Comparison of ENCODE assay signal across 16 cellular contexts in genomic region chr5:64977779-64978178, GRCh38.
DNase-seq lines count a peak whose midpoint lies in the region; ATAC-seq, FAIRE-seq and TF ChIP-seq lines count a peak whose summit lies in the region.
"Had no signal": no experiment of that assay in that cellular context is flagged by ENCODE, and none has a peak within 500 bp of the region (broad histone marks: within the 10 kb centered on the region; RNA-seq: fewer than 3 reads in every experiment).

No MANE protein-coding gene starts in this region.

- H2AK9ac ChIP-seq in IMR-90 (replicated peaks; ENCODE audit: low read depth, low read length, poor library complexity) = peak overlapping the region; percentile 50

- peaks cover 28% of the 10 kb centered on the region for H3K36me3 Mint-ChIP-seq in activated CD8-positive, alpha-beta T cell treated with anti-CD3 and anti-CD28 coated beads for 36 hours (ENCODE audit: low read depth)
- H3K36me3 Mint-ChIP-seq in activated CD8-positive, alpha-beta T cell treated with anti-CD3 and anti-CD28 coated beads, Interleukin-2, amount 10 ng/mL, durations not matched to agents 7 days and 5 days (ENCODE audit: low read depth) = peaks cover 21% of the 10 kb centered on the region

- H3K27me3 ChIP-seq in IMR-90 (ENCODE audit: control insufficient read depth, insufficient read depth, low read length) = no peaks in the 10 kb centered on the region

- no TSS peak for BruUV-seq in IMR-90 (replicated peaks; lab: Mats Ljungman, UMichigan)

- no peak overlapping the region for H3K27ac ChIP-seq in IMR-90 (ENCODE audit: insufficient read depth, low read length)
- H3K27ac ChIP-seq: A549, SK-N-MC had no signal

- H3K9me3 ChIP-seq in IMR-90 (ENCODE audit: control insufficient read depth, insufficient read depth, low read length) = no peaks in the 10 kb centered on the region
- H3K9me3 ChIP-seq: A549 had no signal

- H3K4me3 Mint-ChIP-seq in activated CD8-positive, alpha-beta T cell treated with anti-CD3 and anti-CD28 coated beads for 36 hours = no peak overlapping the region
- no peak overlapping the region for H3K4me3 Mint-ChIP-seq in activated CD8-positive, alpha-beta T cell treated with anti-CD3 and anti-CD28 coated beads, Interleukin-2, amount 10 ng/mL, durations not matched to agents 7 days and 5 days
- H3K4me3 Mint-ChIP-seq: activated naive CD8-positive, alpha-beta T cell treated with anti-CD3 and anti-CD28 coated beads, Interleukin-2, amount 10 ng/mL, durations not matched to agents 7 days and 5 days had no signal

- no peak overlapping the region for H3K56ac ChIP-seq in IMR-90 (ENCODE audit: extremely low read depth, insufficient read depth, low read length)

- H2BK5ac ChIP-seq in IMR-90 (ENCODE audit: low read depth, low read length, poor library complexity, severe bottlenecking) = no peak overlapping the region

- H3K4me1 ChIP-seq in IMR-90 (ENCODE audit: control insufficient read depth, insufficient read depth, low read length) = peaks cover 3% of the 10 kb centered on the region
- H3K4me1 ChIP-seq: A549 had no signal

- H3K18ac ChIP-seq in IMR-90 (ENCODE audit: low read depth, low read length) = peak overlapping the region; percentile 52; the same call in 1 of the 2 replicates

- intact Hi-C loops in activated CD8-positive, alpha-beta T cell treated with anti-CD3 and anti-CD28 coated beads for 36 hours (cut with micrococcal nuclease) = no loop called here
- intact Hi-C loops in IMR-90 (cut with micrococcal nuclease) = no loop called here

- H2AK5ac ChIP-seq in IMR-90 (ENCODE audit: low read depth, low read length) = 0 out of 2 replicates have a peak overlapping the region, but pooled peaks have one; percentile 11

- H4K91ac ChIP-seq in IMR-90 (ENCODE audit: insufficient read depth, low read depth, low read length) = peak overlapping the region; percentile 41; the same call in 1 of the 2 replicates

- H3K4ac ChIP-seq in IMR-90 (ENCODE audit: low read depth, low read length) = no peak overlapping the region; the same call in 1 of the 2 replicates

- H3K9me1 ChIP-seq in IMR-90 (ENCODE audit: insufficient read depth, low read length) = 0 out of 2 replicates have a peak, but pooled peaks cover 3% of the 10 kb centered on the region

- no peaks in the 10 kb centered on the region for H3K4me1 Mint-ChIP-seq in activated CD8-positive, alpha-beta T cell treated with anti-CD3 and anti-CD28 coated beads for 36 hours (ENCODE audit: low read depth)
- H3K4me1 Mint-ChIP-seq in activated CD8-positive, alpha-beta T cell treated with anti-CD3 and anti-CD28 coated beads, Interleukin-2, amount 10 ng/mL, durations not matched to agents 7 days and 5 days (ENCODE audit: low read depth) = no peaks in the 10 kb centered on the region

- peak overlapping the region; percentile 44; the same call in 1 of the 2 replicates for H4K5ac ChIP-seq in IMR-90 (ENCODE audit: low read depth, low read length)

- H3K27ac Mint-ChIP-seq in activated CD8-positive, alpha-beta T cell treated with anti-CD3 and anti-CD28 coated beads for 36 hours = no peak overlapping the region
- no peak overlapping the region for H3K27ac Mint-ChIP-seq in activated CD8-positive, alpha-beta T cell treated with anti-CD3 and anti-CD28 coated beads, Interleukin-2, amount 10 ng/mL, durations not matched to agents 7 days and 5 days
- H3K27ac Mint-ChIP-seq: activated naive CD8-positive, alpha-beta T cell treated with anti-CD3 and anti-CD28 coated beads, Interleukin-2, amount 10 ng/mL, durations not matched to agents 7 days and 5 days had no signal

- no peak for TF ChIP-seq POLR2A in IMR-90 (IDR thresholded peaks at IDR 0.05; ENCODE audit: low read depth, low read length)

- in situ Hi-C loops in IMR-90 (cut with MboI; ENCODE audit: low sequenced_read_pairs) = no loop called here

- POLR2A ChIA-PET in activated CD8-positive, alpha-beta T cell treated with anti-CD3 and anti-CD28 coated beads for 36 hours (lab: Charles Lee) = no interaction called here
- POLR2A ChIA-PET in activated CD8-positive, alpha-beta T cell treated with anti-CD3 and anti-CD28 coated beads, Interleukin-2, amount 10 ng/mL, durations not matched to agents 7 days and 5 days (lab: Charles Lee) = no interaction called here
- POLR2A ChIA-PET in IMR-90 (lab: Charles Lee; ENCODE audit: unreplicated experiment) = no interaction called here

- no peak for TF ChIP-seq RAD21 in IMR-90 (IDR thresholded peaks at IDR 0.05; ENCODE audit: low read length)

- H3K14ac ChIP-seq in IMR-90 (replicated peaks; ENCODE audit: low read depth, low read length) = 0 out of 2 replicates have a peak overlapping the region, but pooled peaks have one; percentile 48

- ATAC-seq in activated CD8-positive, alpha-beta T cell treated with anti-CD3 and anti-CD28 coated beads for 36 hours = peak; percentile 64
- ATAC-seq in activated CD8-positive, alpha-beta T cell treated with anti-CD3 and anti-CD28 coated beads, Interleukin-2, amount 10 ng/mL, durations not matched to agents 7 days and 5 days = no peak
- no peak for ATAC-seq in IMR-90 (ENCODE audit: low read depth)
- peak; percentile 98 for ATAC-seq in omental fat pad (ENCODE audit: low FRiP score)
- no peak for ATAC-seq in HG03571 (IDR thresholded peaks at IDR 0.05; ENCODE audit: unreplicated experiment)
- ATAC-seq: A549 had no signal

- H3K79me1 ChIP-seq in IMR-90 (ENCODE audit: low read depth in 1 of 2, low read length in 2 of 2) = no peaks in the 10 kb centered on the region

- no peak overlapping the region for H3K4me3 ChIP-seq in IMR-90 (ENCODE audit: insufficient read depth, low read depth, low read length)
- no peak overlapping the region for H3K4me3 ChIP-seq in epithelial cell of esophagus (ENCODE audit: low read length)
- H3K4me3 ChIP-seq: A549, SK-N-MC, smooth muscle cell had no signal

- no peak overlapping the region for H2BK20ac ChIP-seq in IMR-90 (ENCODE audit: low read depth, low read length)

- dilution Hi-C loops in IMR-90 (cut with HindIII; ENCODE audit: low sequenced_read_pairs, unreplicated experiment) = no loop called here

- no peak overlapping the region for H3K9ac ChIP-seq in IMR-90 (ENCODE audit: low read depth, low read length)

- WGBS in IMR-90 (ENCODE audit: extremely low coverage in 2 of 2, insufficient read length in 1 of 2), 2 experiments = no CpG with 5 or more reads among the region's 1 CpG

- H4K20me1 ChIP-seq in IMR-90 (ENCODE audit: insufficient read depth, low read length) = no peaks in the 10 kb centered on the region

- H2AFZ ChIP-seq in IMR-90 (replicated peaks; ENCODE audit: low read length, poor library complexity) = peak overlapping the region; percentile 33

- CTCF ChIA-PET in activated CD8-positive, alpha-beta T cell treated with anti-CD3 and anti-CD28 coated beads for 36 hours (lab: Charles Lee) = no interaction called here
- CTCF ChIA-PET in activated CD8-positive, alpha-beta T cell treated with anti-CD3 and anti-CD28 coated beads, Interleukin-2, amount 10 ng/mL, durations not matched to agents 7 days and 5 days (lab: Charles Lee) = no interaction called here
- CTCF ChIA-PET in IMR-90 (lab: Yijun Ruan, JAX) = no interaction called here

- no peak overlapping the region for H3K23ac ChIP-seq in IMR-90 (ENCODE audit: low read depth, low read length)

- H2BK120ac ChIP-seq in IMR-90 (ENCODE audit: low read depth, low read length) = no peak overlapping the region

- no peak for TF ChIP-seq CTCF in activated CD8-positive, alpha-beta T cell treated with anti-CD3 and anti-CD28 coated beads for 36 hours (IDR thresholded peaks at IDR 0.05)
- no peak for TF ChIP-seq CTCF in IMR-90 (conservative IDR thresholded peaks at IDR 0.05; ENCODE audit: low read depth, low read length)
- no peak for TF ChIP-seq CTCF in epithelial cell of esophagus (IDR thresholded peaks at IDR 0.05; ENCODE audit: insufficient read depth, low read depth, low read length, missing control alignments)
- no peak for TF ChIP-seq CTCF in omental fat pad (IDR thresholded peaks at IDR 0.05)
- TF ChIP-seq CTCF in D721Med (IDR thresholded peaks at IDR 0.05; ENCODE audit: insufficient read depth, missing control alignments) = no peak

- no peak overlapping the region for H2BK15ac ChIP-seq in IMR-90 (ENCODE audit: low read depth, low read length)

- H3K4me2 ChIP-seq in IMR-90 (ENCODE audit: low read depth, low read length) = no peak overlapping the region
- H3K4me2 ChIP-seq: A549, smooth muscle cell had no signal

- H3K27me3 Mint-ChIP-seq in activated CD8-positive, alpha-beta T cell treated with anti-CD3 and anti-CD28 coated beads for 36 hours = no peaks in the 10 kb centered on the region
- H3K27me3 Mint-ChIP-seq in activated CD8-positive, alpha-beta T cell treated with anti-CD3 and anti-CD28 coated beads, Interleukin-2, amount 10 ng/mL, durations not matched to agents 7 days and 5 days (ENCODE audit: low read depth) = no peaks in the 10 kb centered on the region
- H3K27me3 Mint-ChIP-seq: activated naive CD8-positive, alpha-beta T cell treated with anti-CD3 and anti-CD28 coated beads, Interleukin-2, amount 10 ng/mL, durations not matched to agents 7 days and 5 days had no signal

- peaks cover 2% of the 10 kb centered on the region; the same call in 1 of the 2 replicates for H3K36me3 ChIP-seq in IMR-90 (ENCODE audit: control insufficient read depth, insufficient read depth, low read length)

- peak; percentile 11 for DNase-seq in activated CD8-positive, alpha-beta T cell treated with anti-CD3 and anti-CD28 coated beads for 36 hours
- no peak for DNase-seq in activated CD8-positive, alpha-beta T cell treated with anti-CD3 and anti-CD28 coated beads, Interleukin-2, amount 10 ng/mL, durations not matched to agents 7 days and 5 days
- DNase-seq in IMR-90 = peak; percentile 26
- DNase-seq in epithelial cell of esophagus (ENCODE audit: low read depth) = peak; percentile 5
- no peak for DNase-seq in omental fat pad (ENCODE audit: low spot score)
- DNase-seq in D721Med (ENCODE audit: insufficient read length, low spot score) = no peak
- DNase-seq in DMS79 (lab: John Stamatoyannopoulos, UW) = no peak
- DNase-seq: activated naive CD8-positive, alpha-beta T cell treated with anti-CD3 and anti-CD28 coated beads, Interleukin-2, amount 10 ng/mL, durations not matched to agents 7 days and 5 days; Calu3; cerebellar nuclear complex; NK-92 treated with Interleukin-12 subunit alpha and Interleukin-12 subunit beta, amount 100 ng/mL, for 24 hours; nucleus accumbens had no signal

- H4K8ac ChIP-seq in IMR-90 (ENCODE audit: low read depth in 2 of 2, low read length in 2 of 2) = no peak overlapping the region

- no peaks in the 10 kb centered on the region for H3K9me3 Mint-ChIP-seq in activated CD8-positive, alpha-beta T cell treated with anti-CD3 and anti-CD28 coated beads for 36 hours
- peaks cover 4% of the 10 kb centered on the region for H3K9me3 Mint-ChIP-seq in activated CD8-positive, alpha-beta T cell treated with anti-CD3 and anti-CD28 coated beads, Interleukin-2, amount 10 ng/mL, durations not matched to agents 7 days and 5 days (ENCODE audit: insufficient read depth)

- FAIRE-seq in D721Med (lab: Jason Lieb, UNC) = no peak
- FAIRE-seq: A549 had no signal

TF ChIP-seq in IMR-90, 13 proteins besides CTCF, POLR2A, EP300 and RAD21 (continues in another document):
- TF ChIP-seq NFE2L2 (IDR thresholded peaks at IDR 0.05; ENCODE audit: low read depth, low read length) = no peak

Comparison
In these comparisons a context has a peak if more than half of its experiments do, and no peak if none do; other contexts are left out.
1. ATAC-seq: peak in activated CD8-positive, alpha-beta T cell treated with anti-CD3 and anti-CD28 coated beads for 36 hours (single experiment) and omental fat pad (single experiment); none in activated CD8-positive, alpha-beta T cell treated with anti-CD3 and anti-CD28 coated beads, Interleukin-2, amount 10 ng/mL, durations not matched to agents 7 days and 5 days (single experiment), IMR-90 (single experiment) and HG03571 (single experiment).
2. DNase-seq: peak in activated CD8-positive, alpha-beta T cell treated with anti-CD3 and anti-CD28 coated beads for 36 hours (single experiment), IMR-90 (single experiment) and epithelial cell of esophagus (single experiment); none in activated CD8-positive, alpha-beta T cell treated with anti-CD3 and anti-CD28 coated beads, Interleukin-2, amount 10 ng/mL, durations not matched to agents 7 days and 5 days (single experiment), omental fat pad (single experiment), D721Med (single experiment) and DMS79 (single experiment).